Comparison of ENCODE assay signal across 18 cellular contexts in genomic region chr1:180908084-180908765, GRCh38. TPM values are rescaled to one million over a fixed set of nuclear protein-coding genes. Genes with fewer than 3 reads are reported as not detected.
"Had no signal": no experiment of that assay in that cellular context is flagged by ENCODE, and none has a peak within 500 bp of the region (broad histone marks: within the 10 kb centered on the region; RNA-seq: fewer than 3 reads in every experiment).

No MANE protein-coding gene starts in this region.

- FAIRE-seq: frontal cortex, keratinocyte had no signal

- H3K9me3 ChIP-seq: body of pancreas, left lung, mucosa of descending colon, neutrophil, thyroid gland had no signal

- H3K4me3 ChIP-seq: body of pancreas, left lung, mucosa of descending colon, thyroid gland had no signal

- DNase-seq: activated CD4-positive, alpha-beta T cell treated with anti-CD3 and anti-CD28 coated beads, Interleukin-2, amount 50 U/mL, for 4 hours; activated T-cell treated with anti-CD3 and anti-CD28 coated beads for 4 hours; body of pancreas; caudate nucleus; hypothalamus; left lung; mucosa of descending colon; naive B cell; posterior cingulate gyrus; stimulated activated CD4-positive, alpha-beta T cell treated with anti-CD3 and anti-CD28 coated beads, Interleukin-12 subunit alpha, Interleukin-12 subunit beta, amount 100 ng/mL, for 4 hours; stimulated activated CD4-positive, alpha-beta T cell treated with anti-CD3 and anti-CD28 coated beads, Interleukin-1b, Interleukin-23, amount 100 ng/mL, for 48 hours; stimulated activated naive CD4-positive, alpha-beta T cell; thyroid gland had no signal

- ATAC-seq: activated T-helper 17 cell treated with anti-CD3 and anti-CD28 coated beads, Interleukin-2, amount 50 U/mL, for 72 hours; body of pancreas; left lung; mucosa of descending colon had no signal

- H3K36me3 ChIP-seq: left lung, neutrophil, thyroid gland had no signal

- H3K27me3 ChIP-seq: thyroid gland had no signal

- H3K27ac ChIP-seq: body of pancreas, left lung, neutrophil, thyroid gland had no signal

RNA-seq across cellular contexts. Expression of gene KIAA1614, which starts 4.5 kb away (rescaled TPM):
- total RNA-seq: activated naive CD4-positive, alpha-beta T cell treated with anti-CD3 and anti-CD28 coated beads for 36 hours had no signal
